In genomic region chr5:96952118-96952750, GRCh38 we compare ENCODE assay signal across 13 cellular contexts. TPM values are rescaled to one million over a fixed set of nuclear protein-coding genes. Genes with fewer than 3 reads are reported as not detected.
DNase-seq lines count a peak whose midpoint lies in the region; ATAC-seq and TF ChIP-seq lines count a peak whose summit lies in the region.
"Had no signal": no experiment of that assay in that cellular context is flagged by ENCODE, and none has a peak within 500 bp of the region (broad histone marks: within the 10 kb centered on the region; RNA-seq: fewer than 3 reads in every experiment).

No MANE protein-coding gene starts in this region.

- BruUV-seq in MCF 10A (replicated peaks; lab: Mats Ljungman, UMichigan), result no TSS peak

- H3K4ac ChIP-seq in mesenchymal stem cell (ENCODE audit: low read depth in 1 of 2, low read length in 2 of 2), result no peak overlapping the region

- no peak for TF ChIP-seq POLR2A in breast epithelium (IDR thresholded peaks at IDR 0.05)

- no peaks in the 10 kb centered on the region for H3K27me3 ChIP-seq in breast epithelium
- H3K27me3 ChIP-seq in mesenchymal stem cell (ENCODE audit: control insufficient read depth in 1 of 2, insufficient read depth in 1 of 2, low read length in 2 of 2), result no peaks in the 10 kb centered on the region
- H3K27me3 ChIP-seq: left lung, SJCRH30 had no signal

- no peak overlapping the region for H2AK5ac ChIP-seq in mesenchymal stem cell (ENCODE audit: low read length, severe bottlenecking)

- H3K36me3 ChIP-seq in breast epithelium, result no peaks in the 10 kb centered on the region
- H3K36me3 ChIP-seq in mesenchymal stem cell (ENCODE audit: control insufficient read depth in 1 of 2, insufficient read depth in 2 of 2, low read depth in 1 of 2, low read length in 2 of 2), result peaks cover 0 to 4% of the 10 kb centered on the region in 2 experiments
- H3K36me3 ChIP-seq: left lung had no signal

- intact Hi-C loops in MCF 10A (cut with micrococcal nuclease) (no loop called here), breast epithelium (cut with DNase I; ENCODE audit: low total_unique reads) (no loop called here)

- H3K4me3 ChIP-seq in breast epithelium (no peak overlapping the region), mesenchymal stem cell (ENCODE audit: insufficient read depth in 1 of 2, low read depth in 1 of 2, low read length in 2 of 2) (no peak overlapping the region)
- H3K4me3 ChIP-seq: GM12878, left lung, SJCRH30 had no signal

- DNase-seq in MCF 10A (ENCODE audit: unreplicated experiment), result no peak
- no peak for DNase-seq in breast epithelium (ENCODE audit: low spot score in 2 of 2)
- peak; percentile 33 for DNase-seq in cerebellum (ENCODE audit: low spot score)
- no peak for DNase-seq in mesenchymal stem cell
- no peak for DNase-seq in type B pancreatic cell (ENCODE audit: extremely low spot score, unreplicated experiment)
- no peak for DNase-seq in COLO829 (ENCODE audit: low spot score)
- DNase-seq in NCI-H510A treated with DMSO at 0.1 percent for 48 hours (lab: John Stamatoyannopoulos, UW), result no peak
- DNase-seq: anterior cingulate cortex, DMS79 treated with DMSO at 0.1 percent for 48 hours, left lung, SJCRH30 had no signal

- H2BK5ac ChIP-seq in mesenchymal stem cell (ENCODE audit: low read depth, low read length, poor library complexity, severe bottlenecking), result no peak overlapping the region

- H3K9me3 ChIP-seq in breast epithelium (no peaks in the 10 kb centered on the region), mesenchymal stem cell (ENCODE audit: control insufficient read depth, low read length) (no peaks in the 10 kb centered on the region)
- H3K9me3 ChIP-seq: left lung had no signal

- peak overlapping the region in 1 of 2 donors; percentile 82 for H3K27ac ChIP-seq in breast epithelium
- no peak overlapping the region for H3K27ac ChIP-seq in mesenchymal stem cell (ENCODE audit: low read length, poor library complexity, severe bottlenecking)
- H3K27ac ChIP-seq: left lung, SJCRH30 had no signal

- no peak for ATAC-seq in HG02678 (IDR thresholded peaks at IDR 0.05; ENCODE audit: unreplicated experiment)
- ATAC-seq: GM12878, left lung had no signal

- peaks cover 0 to 3% of the 10 kb centered on the region in 2 donors for H3K4me1 ChIP-seq in breast epithelium
- peaks cover 2% of the 10 kb centered on the region for H3K4me1 ChIP-seq in mesenchymal stem cell (ENCODE audit: control insufficient read depth, insufficient read depth, low read depth, low read length)
- H3K4me1 ChIP-seq: SJCRH30 had no signal

- peak overlapping the region; percentile 82 for H3K27ac Mint-ChIP-seq in MCF 10A (ENCODE audit: low read depth, unreplicated experiment)
- H3K27ac Mint-ChIP-seq in type B pancreatic cell, result peak overlapping the region; percentile 37

- H4K91ac ChIP-seq in mesenchymal stem cell (ENCODE audit: low read length), result no peak overlapping the region

- WGBS in mesenchymal stem cell, result over 99% methylated on average over 3 of the region's 3 CpGs

- H3K79me1 ChIP-seq in mesenchymal stem cell (replicated peaks; ENCODE audit: low read length, poor library complexity, severe bottlenecking), result peaks cover 3% of the 10 kb centered on the region

- H3K4me2 ChIP-seq in mesenchymal stem cell (ENCODE audit: low read length, poor library complexity, severe bottlenecking), result no peak overlapping the region

- H3K27me3 Mint-ChIP-seq in MCF 10A (ENCODE audit: insufficient read depth, unreplicated experiment) (no peaks in the 10 kb centered on the region), type B pancreatic cell (no peaks in the 10 kb centered on the region)

- TF ChIP-seq CTCF in MCF 10A (IDR thresholded peaks at IDR 0.05; ENCODE audit: unreplicated experiment) (no peak), breast epithelium (IDR thresholded peaks at IDR 0.05) (no peak), type B pancreatic cell (conservative IDR thresholded peaks at IDR 0.05) (no peak)

- CTCF ChIA-PET in MCF 10A (lab: Yijun Ruan, JAX), result interaction anchor here (0.5 to 0.7 kb wide), 3 partner anchors 13 to 1969 kb away, joined by 3 to 4 read pairs (median 3); no protein-coding TSS in a partner anchor

- H4K8ac ChIP-seq in mesenchymal stem cell (ENCODE audit: low read length), result no peak overlapping the region

- H3K9ac ChIP-seq in mesenchymal stem cell (ENCODE audit: low read length), result peak overlapping the region; percentile 25

- H3K9me3 Mint-ChIP-seq in MCF 10A (ENCODE audit: unreplicated experiment) (no peaks in the 10 kb centered on the region), type B pancreatic cell (peaks cover 7% of the 10 kb centered on the region)

- no peak overlapping the region for H3K14ac ChIP-seq in mesenchymal stem cell (ENCODE audit: low read length in 2 of 2)

- H3K36me3 Mint-ChIP-seq in MCF 10A (ENCODE audit: insufficient read depth, unreplicated experiment), result peaks cover 6% of the 10 kb centered on the region
- peaks cover 18% of the 10 kb centered on the region for H3K36me3 Mint-ChIP-seq in type B pancreatic cell

- no peak overlapping the region for H3K18ac ChIP-seq in mesenchymal stem cell (ENCODE audit: low read depth in 1 of 2, low read length in 2 of 2)

- no peak overlapping the region for H2BK120ac ChIP-seq in mesenchymal stem cell (ENCODE audit: low read depth, low read length)

- POLR2A ChIA-PET in MCF 10A (lab: Yijun Ruan, JAX), result interaction anchor here (0.9 to 1.8 kb wide), 4 partner anchors 12 to 18 kb away, joined by 3 to 10 read pairs (median 4); partner anchors contain the start of gene LNPEP

- H3K4me1 Mint-ChIP-seq in MCF 10A (ENCODE audit: insufficient read depth, unreplicated experiment) (peaks cover 19% of the 10 kb centered on the region), type B pancreatic cell (ENCODE audit: unreplicated experiment) (peaks cover 8% of the 10 kb centered on the region)

- H3K23ac ChIP-seq in mesenchymal stem cell (ENCODE audit: low read length in 2 of 2), result no peak overlapping the region

- H3K4me3 Mint-ChIP-seq in MCF 10A (ENCODE audit: unreplicated experiment) (no peak overlapping the region), type B pancreatic cell (no peak overlapping the region)

- no peak overlapping the region for H2AFZ ChIP-seq in mesenchymal stem cell (ENCODE audit: low read depth, low read length)

- no peak overlapping the region for H2BK12ac ChIP-seq in mesenchymal stem cell (ENCODE audit: low read length in 2 of 2)

- H2BK15ac ChIP-seq in mesenchymal stem cell (ENCODE audit: low read depth, poor library complexity, severe bottlenecking), result no peak overlapping the region

RNA-seq across cellular contexts. Expression of gene LNPEP, which starts 16.4 kb away (rescaled TPM):
- 26.4 and 30.5 TPM in 2 replicates for total RNA-seq in MCF 10A (2022)
- 10 to 100 TPM; 64.6 to 71.2 (median 65.1) TPM for total RNA-seq in breast epithelium
- 47.7 TPM for total RNA-seq in cerebellum
- 10.2 TPM for polyA plus RNA-seq in mesenchymal stem cell (2013, experiment 1 of 2)
- polyA plus RNA-seq in mesenchymal stem cell (2013, experiment 2 of 2), result 10.3 TPM
- total RNA-seq in type B pancreatic cell (ENCODE audit: low replicate concordance), result 20.9 and 38.1 TPM in 2 replicates
